In the genomic region with DNA sequence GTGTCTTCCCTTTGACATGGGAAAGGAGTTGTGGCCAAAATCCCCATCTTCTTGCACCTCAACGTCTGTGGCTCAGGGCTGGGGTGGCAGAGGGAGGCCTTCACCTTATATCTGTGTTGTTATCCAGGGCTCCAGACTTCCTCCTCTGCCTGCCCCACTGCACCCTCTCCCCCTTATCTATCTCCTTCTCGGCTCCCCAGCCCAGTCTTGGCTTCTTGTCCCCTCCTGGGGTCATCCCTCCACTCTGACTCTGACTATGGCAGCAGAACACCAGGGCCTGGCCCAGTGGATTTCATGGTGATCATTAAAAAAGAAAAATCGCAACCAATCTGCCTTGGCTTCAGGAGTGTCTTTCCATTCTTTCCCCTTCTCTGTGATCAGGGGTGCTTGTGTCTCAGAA, we compare ENCODE assay signal across 8 cellular contexts. TPM values are rescaled to one million over a fixed set of nuclear protein-coding genes. Genes with fewer than 3 reads are reported as not detected.
DNase-seq lines count a peak whose midpoint lies in the region; ATAC-seq and TF ChIP-seq lines count a peak whose summit lies in the region.

No MANE protein-coding gene starts in this region.

- POLR2A ChIA-PET in activated naive CD8-positive, alpha-beta T cell treated with anti-CD3 and anti-CD28 coated beads, Interleukin-2, amount 10 ng/mL, durations not matched to agents 7 days and 5 days (lab: Charles Lee), result interaction anchor here (1.5 to 3.8 kb wide), 5 partner anchors 9 to 348 kb away, joined by 6 to 52 read pairs (median 15); a partner anchor contains a TSS

- peak overlapping the region in 1 of 2 experiments; percentile 98 for H3K4me3 ChIP-seq in mesenchymal stem cell (ENCODE audit: insufficient read depth in 1 of 2, low read depth in 1 of 2, low read length in 2 of 2)
- H3K4me3 ChIP-seq in upper lobe of left lung, result peak overlapping the region in 2 of 4 donors; percentile 82 to 93
- no peak overlapping the region for H3K4me3 ChIP-seq in aorta (ENCODE audit: low read length in 2 of 2)

- no peaks in the 10 kb centered on the region for H3K27me3 ChIP-seq in mesenchymal stem cell (ENCODE audit: control insufficient read depth in 1 of 2, insufficient read depth in 1 of 2, low read length in 2 of 2)
- no peaks in the 10 kb centered on the region for H3K27me3 ChIP-seq in upper lobe of left lung
- no peaks in the 10 kb centered on the region for H3K27me3 ChIP-seq in aorta (ENCODE audit: control insufficient read depth in 1 of 2, insufficient read depth in 2 of 2, low read length in 1 of 2)

- TF ChIP-seq EP300 in upper lobe of left lung (IDR thresholded peaks at IDR 0.05), result no peak

- H3K27me3 Mint-ChIP-seq in activated naive CD8-positive, alpha-beta T cell treated with anti-CD3 and anti-CD28 coated beads, Interleukin-2, amount 10 ng/mL, durations not matched to agents 7 days and 5 days, result no peaks in the 10 kb centered on the region

- peak overlapping the region; percentile 96 for H3K9ac ChIP-seq in mesenchymal stem cell (ENCODE audit: low read length)

- peaks cover 23% of the 10 kb centered on the region for H3K4me1 Mint-ChIP-seq in activated naive CD8-positive, alpha-beta T cell treated with anti-CD3 and anti-CD28 coated beads, Interleukin-2, amount 10 ng/mL, durations not matched to agents 7 days and 5 days

- no peak overlapping the region for H2BK12ac ChIP-seq in mesenchymal stem cell (ENCODE audit: low read length in 2 of 2)

- TF ChIP-seq POLR2A in upper lobe of left lung (IDR thresholded peaks at IDR 0.05), result no peak

- no peak overlapping the region for H3K18ac ChIP-seq in mesenchymal stem cell (ENCODE audit: low read depth in 1 of 2, low read length in 2 of 2)

- no peaks in the 10 kb centered on the region for H3K9me3 ChIP-seq in mesenchymal stem cell (ENCODE audit: control insufficient read depth, low read length)
- H3K9me3 ChIP-seq in upper lobe of left lung, result no peaks in the 10 kb centered on the region
- no peaks in the 10 kb centered on the region for H3K9me3 ChIP-seq in aorta (ENCODE audit: control insufficient read depth, low read length)

- WGBS in mesenchymal stem cell, result 88% methylated on average over 3 of the region's 3 CpGs
- 71 to 77% methylated on average over 3 of the region's 3 CpGs for WGBS in upper lobe of left lung, 2 donors
- WGBS in aorta, 2 donors, result 76 to 79% methylated on average over 3 of the region's 3 CpGs

- peak overlapping the region; percentile 52 for H2BK15ac ChIP-seq in mesenchymal stem cell (ENCODE audit: low read depth, poor library complexity, severe bottlenecking)

- H3K14ac ChIP-seq in mesenchymal stem cell (ENCODE audit: low read length in 2 of 2), result no peak overlapping the region

- peaks cover 22% of the 10 kb centered on the region for H3K79me1 ChIP-seq in mesenchymal stem cell (replicated peaks; ENCODE audit: low read length, poor library complexity, severe bottlenecking)

- peak; percentile 41 for DNase-seq in cardiac septum (ENCODE audit: low spot score)
- no peak for DNase-seq in left ventricle myocardium superior
- DNase-seq in activated naive CD8-positive, alpha-beta T cell treated with anti-CD3 and anti-CD28 coated beads, Interleukin-2, amount 10 ng/mL, durations not matched to agents 7 days and 5 days, result no peak
- DNase-seq in mesenchymal stem cell, result no peak
- DNase-seq in upper lobe of left lung, result no peak
- DNase-seq in aorta, result no peak

- H3K36me3 ChIP-seq in mesenchymal stem cell (ENCODE audit: control insufficient read depth in 1 of 2, insufficient read depth in 2 of 2, low read depth in 1 of 2, low read length in 2 of 2) (peaks cover 7 to 22% of the 10 kb centered on the region in 2 experiments), upper lobe of left lung (no peaks in the 10 kb centered on the region), aorta (ENCODE audit: control insufficient read depth in 1 of 2, insufficient read depth in 2 of 2, low read length in 1 of 2) (no peaks in the 10 kb centered on the region)

- no peak for ATAC-seq in left ventricle myocardium superior
- ATAC-seq in activated naive CD8-positive, alpha-beta T cell treated with anti-CD3 and anti-CD28 coated beads, Interleukin-2, amount 10 ng/mL, durations not matched to agents 7 days and 5 days (ENCODE audit: low read depth), result no peak
- ATAC-seq in upper lobe of left lung (ENCODE audit: low FRiP score in 2 of 2), result no peak
- ATAC-seq in GM18502 (IDR thresholded peaks at IDR 0.05; ENCODE audit: poor library complexity, unreplicated experiment), result no peak
- ATAC-seq in aorta (ENCODE audit: low FRiP score), result no peak
- no peak for ATAC-seq in GM18517 (IDR thresholded peaks at IDR 0.05; ENCODE audit: unreplicated experiment)

- no peak overlapping the region for H3K27ac ChIP-seq in mesenchymal stem cell (ENCODE audit: low read length, poor library complexity, severe bottlenecking)
- peak overlapping the region in 3 of 4 donors; percentile 77 to 89 (median 82) for H3K27ac ChIP-seq in upper lobe of left lung
- H3K27ac ChIP-seq in aorta (ENCODE audit: low read depth in 1 of 2, low read length in 2 of 2), result peak overlapping the region in 1 of 2 donors; percentile 55

- H3K23ac ChIP-seq in mesenchymal stem cell (ENCODE audit: low read length in 2 of 2), result no peak overlapping the region

- peak overlapping the region; percentile 96 for H3K27ac Mint-ChIP-seq in activated naive CD8-positive, alpha-beta T cell treated with anti-CD3 and anti-CD28 coated beads, Interleukin-2, amount 10 ng/mL, durations not matched to agents 7 days and 5 days

- H4K8ac ChIP-seq in mesenchymal stem cell (ENCODE audit: low read length), result peak overlapping the region; percentile 69

- peaks cover 14% of the 10 kb centered on the region for H3K4me1 ChIP-seq in mesenchymal stem cell (ENCODE audit: control insufficient read depth, insufficient read depth, low read depth, low read length)
- peaks cover 18 to 30% (median 22%) of the 10 kb centered on the region in 4 donors for H3K4me1 ChIP-seq in upper lobe of left lung
- H3K4me1 ChIP-seq in aorta (ENCODE audit: control insufficient read depth in 1 of 2, insufficient read depth in 2 of 2, low read length in 2 of 2), result no peaks in the 10 kb centered on the region

- TF ChIP-seq CTCF in upper lobe of left lung (IDR thresholded peaks at IDR 0.05), result no peak

- peaks cover 7% of the 10 kb centered on the region for H3K36me3 Mint-ChIP-seq in activated naive CD8-positive, alpha-beta T cell treated with anti-CD3 and anti-CD28 coated beads, Interleukin-2, amount 10 ng/mL, durations not matched to agents 7 days and 5 days

- no peak overlapping the region for H3K4me2 ChIP-seq in mesenchymal stem cell (ENCODE audit: low read length, poor library complexity, severe bottlenecking)

- no peak overlapping the region for H2BK120ac ChIP-seq in mesenchymal stem cell (ENCODE audit: low read depth, low read length)

- intact Hi-C loops in cardiac septum (cut with DNase I) (loop anchor here (5.0 kb wide), 2 partner anchors 63 to 347 kb away; a partner anchor contains a TSS), left ventricle myocardium superior (cut with micrococcal nuclease) (no loop called here), aorta (cut with DNase I) (loop anchor here in 1 of 2 donors (5.0 kb wide), 2 partner anchors 58 to 447 kb away; a partner anchor contains a TSS)

- H2AFZ ChIP-seq in mesenchymal stem cell (ENCODE audit: low read depth, low read length), result no peak overlapping the region

- H2BK5ac ChIP-seq in mesenchymal stem cell (ENCODE audit: low read depth, low read length, poor library complexity, severe bottlenecking), result no peak overlapping the region

- H2AK5ac ChIP-seq in mesenchymal stem cell (ENCODE audit: low read length, severe bottlenecking), result peak overlapping the region; percentile 47

- no peaks in the 10 kb centered on the region for H3K9me3 Mint-ChIP-seq in activated naive CD8-positive, alpha-beta T cell treated with anti-CD3 and anti-CD28 coated beads, Interleukin-2, amount 10 ng/mL, durations not matched to agents 7 days and 5 days

- peak overlapping the region in 1 of 2 experiments; percentile 20 for H3K4ac ChIP-seq in mesenchymal stem cell (ENCODE audit: low read depth in 1 of 2, low read length in 2 of 2)

- no peak overlapping the region for H4K91ac ChIP-seq in mesenchymal stem cell (ENCODE audit: low read length)

- H3K4me3 Mint-ChIP-seq in activated naive CD8-positive, alpha-beta T cell treated with anti-CD3 and anti-CD28 coated beads, Interleukin-2, amount 10 ng/mL, durations not matched to agents 7 days and 5 days, result peak overlapping the region; percentile 89

RNA-seq across cellular contexts. Expression of a gene that starts 0.9 kb away (rescaled TPM):
- 7.0 TPM for total RNA-seq in cardiac septum
- 9.2 TPM for total RNA-seq in left ventricle myocardium superior
- total RNA-seq in activated naive CD8-positive, alpha-beta T cell treated with anti-CD3 and anti-CD28 coated beads, Interleukin-2, amount 10 ng/mL, durations not matched to agents 7 days and 5 days, result 1 to 10 TPM; 9.0 to 9.4 TPM
- polyA plus RNA-seq in mesenchymal stem cell (2013, experiment 1 of 2), result 1.3 TPM
- polyA plus RNA-seq in mesenchymal stem cell (2013, experiment 2 of 2), result 1.2 TPM
- 1 to 10 TPM; 3.1 to 9.4 (median 8.1) TPM for total RNA-seq in upper lobe of left lung
- total RNA-seq in aorta, result 1 to 10 TPM; 2.7 to 3.6 TPM
- 1 to 10 TPM; 2.1 to 4.3 TPM for polyA plus RNA-seq in aorta

RNA-seq across cellular contexts. Expression of a gene that starts 8.8 kb away (rescaled TPM):
- 15.3 TPM for total RNA-seq in cardiac septum
- 13.5 TPM for total RNA-seq in left ventricle myocardium superior
- total RNA-seq in activated naive CD8-positive, alpha-beta T cell treated with anti-CD3 and anti-CD28 coated beads, Interleukin-2, amount 10 ng/mL, durations not matched to agents 7 days and 5 days, result 1 to 10 TPM; 4.7 to 4.8 TPM
- polyA plus RNA-seq in mesenchymal stem cell (2013, experiment 1 of 2), result 2.6 TPM
- polyA plus RNA-seq in mesenchymal stem cell (2013, experiment 2 of 2), result 2.4 TPM
- total RNA-seq in upper lobe of left lung, result 1 to 10 TPM; 3.6 to 7.5 (median 4.9) TPM
- 1 to 10 TPM; 6.0 to 6.5 TPM for total RNA-seq in aorta
- 10 to 100 TPM in 1 of 2 donors, 1 to 10 TPM in 1; 8.4 to 50.5 TPM for polyA plus RNA-seq in aorta

RNA-seq across cellular contexts. Expression of a gene that starts 55.8 kb away (rescaled TPM):
- total RNA-seq in cardiac septum (50.2 TPM), left ventricle myocardium superior (41.8 TPM), upper lobe of left lung (100 to 1,000 TPM in 1 of 6 donors, 10 to 100 TPM in 5; 36.8 to 101 (median 70.0) TPM), aorta (10 to 100 TPM; 73.9 to 80.4 TPM)
- 100 to 1,000 TPM; 134 to 136 TPM for total RNA-seq in activated naive CD8-positive, alpha-beta T cell treated with anti-CD3 and anti-CD28 coated beads, Interleukin-2, amount 10 ng/mL, durations not matched to agents 7 days and 5 days
- polyA plus RNA-seq in mesenchymal stem cell (2013, experiment 1 of 2), result 66.8 TPM
- 68.1 TPM for polyA plus RNA-seq in mesenchymal stem cell (2013, experiment 2 of 2)
- 10 to 100 TPM; 37.4 to 53.8 TPM for polyA plus RNA-seq in aorta
